In genomic region chr5:128645582-128645981, GRCh38 we compare ENCODE assay signal across 18 cellular contexts.
DNase-seq lines count a peak whose midpoint lies in the region; ATAC-seq and TF ChIP-seq lines count a peak whose summit lies in the region.
"Had no signal": no experiment of that assay in that cellular context is flagged by ENCODE, and none has a peak within 500 bp of the region (broad histone marks: within the 10 kb centered on the region; RNA-seq: fewer than 3 reads in every experiment).

No MANE protein-coding gene starts in this region.

- 0 to 4% methylated on average over 1 of the region's 1 CpG for WGBS in GM23248 (ENCODE audit: low coverage in 1 of 2, low lambda C conversion rate in 2 of 2, missing lambda C conversion rate in 2 of 2), 2 experiments

- intact Hi-C loops in mucosa of descending colon (cut with DNase I, micrococcal nuclease): no loop called here

- H3K36me3 ChIP-seq in GM23248 (ENCODE audit: low read depth) (no peaks in the 10 kb centered on the region), skeletal muscle satellite cell (ENCODE audit: insufficient read depth, low read length) (no peaks in the 10 kb centered on the region), mucosa of descending colon (ENCODE audit: low read depth) (no peaks in the 10 kb centered on the region)

- 0 out of 2 replicates have a peak, but pooled peaks cover 2% of the 10 kb centered on the region for H3K9me2 ChIP-seq in GM23248 (ENCODE audit: insufficient read depth)

- no peaks in the 10 kb centered on the region for H4K20me1 ChIP-seq in GM23248 (ENCODE audit: insufficient read depth)

- H2AFZ ChIP-seq in GM23248: no peak overlapping the region

- H3F3A ChIP-seq in GM23248 (ENCODE audit: insufficient read depth): peaks cover 15% of the 10 kb centered on the region

- no peaks in the 10 kb centered on the region for H3K9me3 ChIP-seq in GM23248 (ENCODE audit: low read depth)
- no peaks in the 10 kb centered on the region for H3K9me3 ChIP-seq in skeletal muscle satellite cell (replicated peaks; ENCODE audit: low read length)
- no peaks in the 10 kb centered on the region for H3K9me3 ChIP-seq in mucosa of descending colon

- H3K27ac ChIP-seq in GM23248: peak overlapping the region; percentile 69
- H3K27ac ChIP-seq: HL-60 had no signal

- H3K4me1 ChIP-seq in GM23248 (ENCODE audit: insufficient read depth) (peaks cover 38% of the 10 kb centered on the region), skeletal muscle satellite cell (ENCODE audit: control insufficient read depth, insufficient read depth, low read length) (peaks cover 36% of the 10 kb centered on the region), mucosa of descending colon (ENCODE audit: low read depth) (no peaks in the 10 kb centered on the region)

- 0 out of 2 replicates have a peak overlapping the region, but pooled peaks have one; percentile 16 for H3K9ac ChIP-seq in GM23248
- H3K9ac ChIP-seq in skeletal muscle satellite cell (ENCODE audit: low read depth, low read length): peak overlapping the region; percentile 15

- in situ Hi-C loops in GM23248 (cut with MboI): no loop called here

- ATAC-seq in mucosa of descending colon: no peak

- peak overlapping the region; percentile 45; the same call in 1 of the 2 replicates for H3K4me3 ChIP-seq in GM23248
- no peak overlapping the region for H3K4me3 ChIP-seq in foreskin fibroblast (ENCODE audit: low read depth in 1 of 2, low read length in 2 of 2)
- no peak overlapping the region for H3K4me3 ChIP-seq in skeletal muscle satellite cell (ENCODE audit: low read length)
- no peak overlapping the region for H3K4me3 ChIP-seq in mucosa of descending colon

- DNase-seq in GM23248 (peak; percentile 49), amniotic epithelial cell (ENCODE audit: low read depth) (peak; percentile 20), foreskin fibroblast (peak; percentile 54 to 77), GM20000 (ENCODE audit: low spot score) (no peak), HuH-7.5 (ENCODE audit: low spot score) (no peak), NCI-H146 (lab: John Stamatoyannopoulos, UW) (no peak), mucosa of descending colon (no peak)
- DNase-seq: COR-L47, DMS153, GDM1, KBM-7, NCI-H1105 treated with DMSO at 0.1 percent for 48 hours, NCI-H1930, NCI-H2171, NCI-H510A treated with DMSO at 0.1 percent for 48 hours, SHP77 had no signal

- H3K27me3 ChIP-seq in GM23248 (replicated peaks; ENCODE audit: insufficient read depth): no peaks in the 10 kb centered on the region
- H3K27me3 ChIP-seq in skeletal muscle satellite cell (ENCODE audit: control insufficient read depth, insufficient read depth, low read length): no peaks in the 10 kb centered on the region

- TF ChIP-seq CTCF in foreskin fibroblast (IDR thresholded peaks at IDR 0.05; ENCODE audit: low read depth, low read length) (no peak), GM20000 (IDR thresholded peaks at IDR 0.05; ENCODE audit: extremely low read depth, missing control alignments) (no peak), mucosa of descending colon (IDR thresholded peaks at IDR 0.05) (no peak)

- H3K4me2 ChIP-seq in GM23248 (ENCODE audit: unreplicated experiment): peak overlapping the region; percentile 67
- peak overlapping the region; percentile 77 for H3K4me2 ChIP-seq in skeletal muscle satellite cell (ENCODE audit: low read length)

- no peaks in the 10 kb centered on the region for H3K79me2 ChIP-seq in GM23248 (ENCODE audit: insufficient read depth)

Comparison
In these comparisons a context has a peak if more than half of its experiments do, and no peak if none do; other contexts are left out.
1. DNase-seq: peak in GM23248 (single experiment), amniotic epithelial cell (single experiment) and foreskin fibroblast (2 of 2); none in GM20000 (single experiment), HuH-7.5 (single experiment), NCI-H146 (single experiment) and mucosa of descending colon (0 of 3).